22 cellular contexts compared by ENCODE assay signal in genomic region chr10:77975086-77975666, GRCh38. TPM values are rescaled to one million over a fixed set of nuclear protein-coding genes. Genes with fewer than 3 reads are reported as not detected.
DNase-seq lines count a peak whose midpoint lies in the region; ATAC-seq and TF ChIP-seq lines count a peak whose summit lies in the region.
"Had no signal": no experiment of that assay in that cellular context is flagged by ENCODE, and none has a peak within 500 bp of the region (broad histone marks: within the 10 kb centered on the region; RNA-seq: fewer than 3 reads in every experiment).

No MANE protein-coding gene starts in this region.

- H2AFZ ChIP-seq in GM23338: no peak overlapping the region

- ATAC-seq in GM23338: no peak
- peak; percentile 88 for ATAC-seq in left colon
- ATAC-seq in HG02870 (IDR thresholded peaks at IDR 0.05; ENCODE audit: unreplicated experiment): no peak
- ATAC-seq in activated T-cell treated with anti-CD3 and anti-CD28 coated beads, Interleukin-2, amount 50 U/mL, for 4 hours: no peak
- ATAC-seq: activated CD8-positive, alpha-beta memory T cell treated with anti-CD3 and anti-CD28 coated beads, Interleukin-2, amount 10 ng/mL, durations not matched to agents 7 days and 5 days; heart left ventricle; naive thymus-derived CD4-positive, alpha-beta T cell had no signal

- no peaks in the 10 kb centered on the region for H3K9me3 Mint-ChIP-seq in GM23338
- no peaks in the 10 kb centered on the region for H3K9me3 Mint-ChIP-seq in activated T-cell treated with anti-CD3 and anti-CD28 coated beads, Interleukin-2, amount 50 U/mL, for 4 hours
- H3K9me3 Mint-ChIP-seq: HFFc6; naive thymus-derived CD4-positive, alpha-beta T cell had no signal

- H4K20me1 ChIP-seq in GM23338 (replicated peaks; ENCODE audit: insufficient read depth): no peaks in the 10 kb centered on the region; the same call in 1 of the 2 replicates

- DNase-seq in GM23338 (ENCODE audit: low spot score) (no peak), ascending aorta (ENCODE audit: low spot score in 2 of 2) (peak in 1 of 2 donors; percentile 61), left colon (peak; percentile 44 to 65), prostate gland (ENCODE audit: low spot score) (no peak), NCI-H82 treated with DMSO at 0.1 percent for 48 hours (lab: John Stamatoyannopoulos, UW; ENCODE audit: unreplicated experiment) (no peak), A172 (ENCODE audit: low spot score) (no peak)
- no peak for DNase-seq in activated T-cell treated with anti-CD3 and anti-CD28 coated beads, Interleukin-2, amount 50 U/mL, for 4 hours
- DNase-seq: activated CD8-positive, alpha-beta memory T cell treated with anti-CD3 and anti-CD28 coated beads, Interleukin-2, amount 10 ng/mL, durations not matched to agents 7 days and 5 days; activated effector memory CD4-positive, alpha-beta T cell treated with anti-CD3 and anti-CD28 coated beads, Interleukin-2, amount 50 U/mL, for 16 hours; C1 segment of cervical spinal cord; caudate nucleus; effector CD8-positive, alpha-beta T cell; heart left ventricle; HFFc6; KG1; naive thymus-derived CD4-positive, alpha-beta T cell; NCI-H187 treated with DMSO at 0.1 percent for 48 hours; NCI-H345; stimulated activated CD4-positive, alpha-beta T cell treated with anti-CD3 and anti-CD28 coated beads, Interleukin-4, amount 100 ng/mL, for 24 hours; T-helper 9 cell had no signal

- H3K27me3 ChIP-seq in GM23338 (ENCODE audit: insufficient read depth): no peaks in the 10 kb centered on the region
- no peaks in the 10 kb centered on the region for H3K27me3 ChIP-seq in ascending aorta
- no peaks in the 10 kb centered on the region for H3K27me3 ChIP-seq in prostate gland (replicated peaks; ENCODE audit: insufficient read depth)
- H3K27me3 ChIP-seq: heart left ventricle had no signal

- 72% methylated on average over 9 of the region's 9 CpGs for WGBS in prostate gland

- H3K4me2 ChIP-seq in GM23338: no peak overlapping the region

- no peaks in the 10 kb centered on the region for H3K9me3 ChIP-seq in ascending aorta
- no peaks in the 10 kb centered on the region for H3K9me3 ChIP-seq in prostate gland
- H3K9me3 ChIP-seq: heart left ventricle had no signal

- H3K4me3 ChIP-seq in GM23338 (no peak overlapping the region), ascending aorta (no peak overlapping the region), prostate gland (no peak overlapping the region)
- H3K4me3 ChIP-seq: heart left ventricle, lung had no signal

- TF ChIP-seq CTCF in GM23338 (conservative IDR thresholded peaks at IDR 0.05; ENCODE audit: low read depth in 2 of 2) (no peak), ascending aorta (IDR thresholded peaks at IDR 0.05) (no peak), prostate gland (IDR thresholded peaks at IDR 0.05) (no peak)

- H3F3A ChIP-seq in GM23338 (replicated peaks; ENCODE audit: low read depth): peaks cover 10% of the 10 kb centered on the region; the same call in 1 of the 2 replicates

- H3K36me3 Mint-ChIP-seq in GM23338 (ENCODE audit: low read depth): peaks cover 39% of the 10 kb centered on the region
- peaks cover 28% of the 10 kb centered on the region for H3K36me3 Mint-ChIP-seq in activated T-cell treated with anti-CD3 and anti-CD28 coated beads, Interleukin-2, amount 50 U/mL, for 4 hours (ENCODE audit: insufficient read depth)

- peaks cover 3% of the 10 kb centered on the region; the same call in 1 of the 2 replicates for H3K4me1 ChIP-seq in GM23338 (ENCODE audit: insufficient read depth)
- H3K4me1 ChIP-seq in ascending aorta: peaks cover 0 to 27% of the 10 kb centered on the region in 2 donors
- peaks cover 2% of the 10 kb centered on the region for H3K4me1 ChIP-seq in prostate gland (replicated peaks)

- no peak overlapping the region for H3K4me3 Mint-ChIP-seq in GM23338
- H3K4me3 Mint-ChIP-seq in activated T-cell treated with anti-CD3 and anti-CD28 coated beads, Interleukin-2, amount 50 U/mL, for 4 hours: no peak overlapping the region
- H3K4me3 Mint-ChIP-seq: activated CD8-positive, alpha-beta memory T cell treated with anti-CD3 and anti-CD28 coated beads, Interleukin-2, amount 10 ng/mL, durations not matched to agents 7 days and 5 days; HFFc6; naive thymus-derived CD4-positive, alpha-beta T cell had no signal

- no peaks in the 10 kb centered on the region for H3K79me2 ChIP-seq in GM23338 (replicated peaks; ENCODE audit: insufficient read depth)

- peak overlapping the region; percentile 46 for H3K27ac Mint-ChIP-seq in GM23338
- H3K27ac Mint-ChIP-seq: activated CD8-positive, alpha-beta memory T cell treated with anti-CD3 and anti-CD28 coated beads, Interleukin-2, amount 10 ng/mL, durations not matched to agents 7 days and 5 days; HFFc6 had no signal

- peaks cover 12% of the 10 kb centered on the region; the same call in 2 of the 3 replicates for H3K4me1 Mint-ChIP-seq in GM23338
- peaks cover 10% of the 10 kb centered on the region for H3K4me1 Mint-ChIP-seq in activated T-cell treated with anti-CD3 and anti-CD28 coated beads, Interleukin-2, amount 50 U/mL, for 4 hours (ENCODE audit: low read depth)

- no peak for TF ChIP-seq POLR2A in prostate gland (IDR thresholded peaks at IDR 0.05)

- peaks cover 3% of the 10 kb centered on the region for H3K27me3 Mint-ChIP-seq in GM23338 (ENCODE audit: insufficient read depth, low read depth, poor library complexity)
- H3K27me3 Mint-ChIP-seq in activated T-cell treated with anti-CD3 and anti-CD28 coated beads, Interleukin-2, amount 50 U/mL, for 4 hours (ENCODE audit: low read depth): no peaks in the 10 kb centered on the region
- H3K27me3 Mint-ChIP-seq: activated CD8-positive, alpha-beta memory T cell treated with anti-CD3 and anti-CD28 coated beads, Interleukin-2, amount 10 ng/mL, durations not matched to agents 7 days and 5 days; naive thymus-derived CD4-positive, alpha-beta T cell had no signal

- H3K36me3 ChIP-seq in GM23338 (ENCODE audit: insufficient read depth): peaks cover 25% of the 10 kb centered on the region
- peaks cover 28 to 35% of the 10 kb centered on the region in 2 donors for H3K36me3 ChIP-seq in ascending aorta
- H3K36me3 ChIP-seq in prostate gland: peaks cover 11 to 14% of the 10 kb centered on the region in 2 donors

- H3K9me2 ChIP-seq in GM23338 (ENCODE audit: insufficient read depth): no peaks in the 10 kb centered on the region

- H3K27ac ChIP-seq in GM23338 (ENCODE audit: low read depth) (no peak overlapping the region; the same call in 1 of the 2 replicates), ascending aorta (peak overlapping the region; percentile 78 to 89), prostate gland (peak overlapping the region; percentile 60 to 68)

- intact Hi-C loops in ascending aorta (cut with DNase I): loop anchor here (2.0 kb wide), 1 partner anchor 128 kb away; no protein-coding TSS in a partner anchor
- intact Hi-C loops in left colon (cut with DNase I, micrococcal nuclease): loop anchor here in 1 of 2 donors (2.0 kb wide), 1 partner anchor 130 kb away; no protein-coding TSS in a partner anchor
- intact Hi-C loops in prostate gland (cut with DNase I): loop anchor here (5.0 kb wide), 1 partner anchor 128 kb away; no protein-coding TSS in a partner anchor

TF ChIP-seq in GM23338, 12 proteins besides CTCF, POLR2A, EP300 and RAD21 (continues in another document):
- TF ChIP-seq EZH2 (IDR thresholded peaks at IDR 0.05; ENCODE audit: low read depth, unreplicated experiment) (no peak), EZH2phosphoT487 (IDR thresholded peaks at IDR 0.05; ENCODE audit: unreplicated experiment) (no peak), STAT1 (IDR thresholded peaks at IDR 0.05; ENCODE audit: unreplicated experiment) (no peak)

RNA-seq across cellular contexts. Expression of gene DLG5, which starts 48.6 kb away (rescaled TPM):
- total RNA-seq in GM23338 (2014; rRNA removed; shearing (Covaris generic)): 50.8 and 66.6 TPM in 2 replicates
- 6.0 and 7.4 TPM in 2 replicates for polyA plus RNA-seq in GM23338 (2016; fragmentation: Nextera tagmentation; extraction: Ambion mirVana)
- 32.9 TPM for total RNA-seq in ascending aorta
- total RNA-seq in left colon: 10 to 100 TPM; 26.0 to 36.7 TPM
- total RNA-seq in prostate gland: 100 to 1,000 TPM in 1 of 2 donors, 10 to 100 TPM in 1; 72.3 to 134 TPM
- total RNA-seq in A172 (2014; rRNA removed; shearing (Covaris generic)): 30.7 and 60.3 TPM in 2 replicates
- total RNA-seq in activated T-cell treated with anti-CD3 and anti-CD28 coated beads, Interleukin-2, amount 50 U/mL, for 4 hours: 1 to 10 TPM; 1.0 to 1.5 (median 1.5) TPM
- polyA plus RNA-seq: naive thymus-derived CD4-positive, alpha-beta T cell had no signal

RNA-seq across cellular contexts. Expression of gene POLR3A, which starts 54.1 kb away (rescaled TPM):
- 35.5 and 37.2 TPM in 2 replicates for total RNA-seq in GM23338 (2014; rRNA removed; shearing (Covaris generic))
- 10.5 and 11.6 TPM in 2 replicates for polyA plus RNA-seq in GM23338 (2016; fragmentation: Nextera tagmentation; extraction: Ambion mirVana)
- total RNA-seq in ascending aorta: 18.6 TPM
- total RNA-seq in left colon: 10 to 100 TPM; 11.2 to 16.9 TPM
- total RNA-seq in prostate gland: 10 to 100 TPM; 17.5 to 18.7 TPM
- total RNA-seq in A172 (2014; rRNA removed; shearing (Covaris generic)): 8.1 and 8.3 TPM in 2 replicates
- 10 to 100 TPM; 30.7 to 33.7 (median 31.0) TPM for total RNA-seq in activated T-cell treated with anti-CD3 and anti-CD28 coated beads, Interleukin-2, amount 50 U/mL, for 4 hours

RNA-seq across cellular contexts. Expression of gene RPS24, which starts 58.5 kb away (rescaled TPM):
- total RNA-seq in GM23338 (2014; rRNA removed; shearing (Covaris generic)): 2,185 and 2,362 TPM in 2 replicates
- polyA plus RNA-seq in GM23338 (2016; fragmentation: Nextera tagmentation; extraction: Ambion mirVana): 3,638 and 3,797 TPM in 2 replicates
- total RNA-seq in ascending aorta (1,878 TPM), left colon (1,000 to 10,000 TPM; 1,176 to 1,208 TPM), prostate gland (1,000 to 10,000 TPM; 1,826 to 2,580 TPM)
- 2,746 and 3,389 TPM in 2 replicates for total RNA-seq in A172 (2014; rRNA removed; shearing (Covaris generic))
- 1,000 to 10,000 TPM; 1,842 to 2,104 (median 1,901) TPM for total RNA-seq in activated T-cell treated with anti-CD3 and anti-CD28 coated beads, Interleukin-2, amount 50 U/mL, for 4 hours

Comparison
In these comparisons a context has a peak if more than half of its experiments do, and no peak if none do; other contexts are left out.
1. DNase-seq: peak in left colon (2 of 2); none in GM23338 (single experiment), prostate gland (single experiment), NCI-H82 treated with DMSO at 0.1 percent for 48 hours (single experiment), A172 (single experiment) and activated T-cell treated with anti-CD3 and anti-CD28 coated beads, Interleukin-2, amount 50 U/mL, for 4 hours (single experiment).
2. RNA of gene DLG5, which starts 48.6 kb away (total RNA-seq): 72.3 to 134 TPM in prostate gland, 50.8 to 66.6 TPM in GM23338, 30.7 to 60.3 TPM in A172, 26.0 to 36.7 TPM in left colon and 32.9 TPM in ascending aorta (single experiment); 1.0 to 1.5 TPM in activated T-cell treated with anti-CD3 and anti-CD28 coated beads, Interleukin-2, amount 50 U/mL, for 4 hours; every median in the first group is over 10 times any median in the second.